ENCODE assay signal across 15 cellular contexts in the genomic region with DNA sequence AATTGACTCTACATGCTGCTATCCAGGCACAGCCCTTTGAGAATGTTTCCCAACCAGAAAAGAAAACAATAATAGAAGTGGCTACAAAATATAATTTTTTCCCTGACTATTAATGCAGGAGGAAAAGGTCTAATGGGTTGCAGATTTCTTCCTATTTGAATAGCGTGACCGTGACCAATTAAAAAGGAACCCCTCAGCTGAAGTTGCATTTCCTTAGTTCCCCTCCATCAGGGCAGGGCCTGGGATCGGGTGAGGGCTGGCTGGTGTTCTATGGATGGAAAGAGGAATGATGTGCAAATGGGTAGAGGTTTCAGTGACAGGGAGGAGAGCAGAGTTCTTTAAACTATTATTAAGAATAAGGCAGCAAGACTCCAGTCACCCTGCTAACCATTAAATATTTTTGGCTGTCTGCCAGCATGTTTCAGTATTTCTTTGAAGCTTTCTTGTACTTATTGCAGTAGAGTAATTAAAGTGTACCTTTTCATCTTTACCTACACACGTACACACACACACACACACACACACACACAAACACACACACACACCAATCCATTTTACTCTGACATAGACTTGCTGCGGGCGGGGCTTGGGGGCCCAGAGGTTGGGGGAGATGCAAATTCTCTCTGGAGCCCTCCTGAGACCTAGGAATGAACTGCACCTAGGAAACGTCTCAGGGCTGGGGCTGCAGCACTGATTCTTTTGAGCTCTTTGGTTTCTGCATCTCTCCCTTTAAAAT.
DNase-seq lines count a peak whose midpoint lies in the region; ATAC-seq, FAIRE-seq and TF ChIP-seq lines count a peak whose summit lies in the region.
"Had no signal": no experiment of that assay in that cellular context is flagged by ENCODE, and none has a peak within 500 bp of the region (broad histone marks: within the 10 kb centered on the region; RNA-seq: fewer than 3 reads in every experiment).

No MANE protein-coding gene starts in this region.

- H3K27me3 ChIP-seq in K562 (ENCODE audit: control insufficient read depth in 2 of 2, insufficient read depth in 2 of 2, low read length in 2 of 2): no peaks in the 10 kb centered on the region
- H3K27me3 ChIP-seq: SJSA1 had no signal

- CTCF ChIA-PET in K562 (lab: Yijun Ruan, JAX; ENCODE audit: low intra/inter-chr PET ratio): no interaction called here

- no peak for TF ChIP-seq CTCF in K562 (IDR thresholded peaks at IDR 0.05 in 2 of 3, conservative IDR thresholded peaks at IDR 0.05 in 1 of 3; ENCODE audit: insufficient read depth in 2 of 3, low read depth in 1 of 3, low read length in 3 of 3)

- POLR2A ChIA-PET in K562 (lab: Yijun Ruan, JAX): no interaction called here

- BruUV-seq in K562 (replicated peaks; lab: Mats Ljungman, UMichigan): no TSS peak

- in situ Hi-C loops in K562 (cut with MboI): no loop called here

- ATAC-seq in K562 (no peak), GM18870 (IDR thresholded peaks at IDR 0.05; ENCODE audit: unreplicated experiment) (no peak)

- peaks cover 2% of the 10 kb centered on the region; the same call in 1 of the 2 replicates for H3K9me3 ChIP-seq in K562 (replicated peaks; ENCODE audit: control insufficient read depth, insufficient read depth, low read depth, low read length)
- H3K9me3 ChIP-seq: SJSA1 had no signal

- TF ChIP-seq RAD21 in K562 (CRISPR knock-in tag; conservative IDR thresholded peaks at IDR 0.05 in 1 of 2, IDR thresholded peaks at IDR 0.05 in 1 of 2): no peak

- H3K27ac ChIP-seq in K562 (ENCODE audit: extremely low read depth, low read depth, low read length): no peak overlapping the region
- H3K27ac ChIP-seq: SJSA1 had no signal

- H3K4me2 ChIP-seq in K562 (ENCODE audit: insufficient read depth, low read length): no peak overlapping the region

- no peaks in the 10 kb centered on the region for H3K9me1 ChIP-seq in K562 (ENCODE audit: control insufficient read depth, insufficient read depth, low read length)

- H3K79me2 ChIP-seq in K562 (ENCODE audit: control insufficient read depth, insufficient read depth, low read length): no peaks in the 10 kb centered on the region

- intact Hi-C loops in K562 (cut with micrococcal nuclease): no loop called here

- H3K4me1 ChIP-seq in K562 (replicated peaks in 1 of 2; ENCODE audit: control insufficient read depth in 2 of 2, insufficient read depth in 2 of 2, low read length in 2 of 2): no peaks in the 10 kb centered on the region
- H3K4me1 ChIP-seq: SJSA1 had no signal

- H3K9ac ChIP-seq in K562 (ENCODE audit: insufficient read depth in 1 of 2, low read depth in 2 of 2, low read length in 2 of 2): no peak overlapping the region

- H3K4me3 ChIP-seq in K562: no peak overlapping the region
- H3K4me3 ChIP-seq: SJSA1 had no signal

- TF ChIP-seq EP300 in K562 (IDR thresholded peaks at IDR 0.05; ENCODE audit: low read length): no peak

- no peak overlapping the region for H2AFZ ChIP-seq in K562 (ENCODE audit: low read depth, low read length)

- FAIRE-seq in K562 (lab: Jason Lieb, UNC): no peak
- FAIRE-seq: islet of Langerhans had no signal

- H4K20me1 ChIP-seq in K562 (replicated peaks; ENCODE audit: control insufficient read depth, insufficient read depth, low read length): no peaks in the 10 kb centered on the region

- 2% methylated on average over 7 of the region's 7 CpGs for WGBS in K562 (ENCODE audit: insufficient coverage, low coverage, missing lambda C conversion rate)

- H3K36me3 ChIP-seq in K562 (ENCODE audit: control insufficient read depth, insufficient read depth, low read length): no peaks in the 10 kb centered on the region
- H3K36me3 ChIP-seq: SJSA1 had no signal

- peak; percentile 19 for DNase-seq in H4 (ENCODE audit: low spot score)
- peak; percentile 36 for DNase-seq in NAMALWA (ENCODE audit: low spot score)
- DNase-seq in K562 (ENCODE audit: extremely low read depth in 1 of 4, low spot score in 3 of 4): peak in 1 of 4 experiments; percentile 2
- DNase-seq in myocyte (ENCODE audit: low read depth): peak; percentile 3
- DNase-seq in GOT3 (lab: John Stamatoyannopoulos, UW): no peak
- DNase-seq in NK-92 (lab: John Stamatoyannopoulos, UW; ENCODE audit: unreplicated experiment): no peak
- DNase-seq: activated CD4-positive, alpha-beta T cell treated with anti-CD3 and anti-CD28 coated beads for 4 hours; activated gamma-delta T cell treated with Interleukin-2 at 50 U/mL for 16 hours; Calu3; caudate nucleus; erythroblast; NCI-H1694 treated with DMSO at 0.1 percent for 48 hours had no signal

- TF ChIP-seq POLR2A in K562 (conservative IDR thresholded peaks at IDR 0.05): no peak

TF ChIP-seq in K562, 482 proteins besides CTCF, POLR2A, EP300 and RAD21 (continues in another document):
- TF ChIP-seq, protein P1, sequence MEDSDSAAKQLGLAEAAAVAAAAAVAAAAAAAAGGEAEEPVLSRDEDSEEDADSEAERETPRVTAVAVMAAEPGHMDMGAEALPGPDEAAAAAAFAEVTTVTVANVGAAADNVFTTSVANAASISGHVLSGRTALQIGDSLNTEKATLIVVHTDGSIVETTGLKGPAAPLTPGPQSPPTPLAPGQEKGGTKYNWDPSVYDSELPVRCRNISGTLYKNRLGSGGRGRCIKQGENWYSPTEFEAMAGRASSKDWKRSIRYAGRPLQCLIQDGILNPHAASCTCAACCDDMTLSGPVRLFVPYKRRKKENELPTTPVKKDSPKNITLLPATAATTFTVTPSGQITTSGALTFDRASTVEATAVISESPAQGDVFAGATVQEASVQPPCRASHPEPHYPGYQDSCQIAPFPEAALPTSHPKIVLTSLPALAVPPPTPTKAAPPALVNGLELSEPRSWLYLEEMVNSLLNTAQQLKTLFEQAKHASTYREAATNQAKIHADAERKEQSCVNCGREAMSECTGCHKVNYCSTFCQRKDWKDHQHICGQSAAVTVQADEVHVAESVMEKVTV (CRISPR knock-in tag; IDR thresholded peaks at IDR 0.05): no peak
- TF ChIP-seq, protein P2, sequence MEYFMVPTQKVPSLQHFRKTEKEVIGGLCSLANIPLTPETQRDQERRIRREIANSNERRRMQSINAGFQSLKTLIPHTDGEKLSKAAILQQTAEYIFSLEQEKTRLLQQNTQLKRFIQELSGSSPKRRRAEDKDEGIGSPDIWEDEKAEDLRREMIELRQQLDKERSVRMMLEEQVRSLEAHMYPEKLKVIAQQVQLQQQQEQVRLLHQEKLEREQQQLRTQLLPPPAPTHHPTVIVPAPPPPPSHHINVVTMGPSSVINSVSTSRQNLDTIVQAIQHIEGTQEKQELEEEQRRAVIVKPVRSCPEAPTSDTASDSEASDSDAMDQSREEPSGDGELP (CRISPR knock-in tag; IDR thresholded peaks at IDR 0.05; ENCODE audit: borderline replicate concordance): no peak
- TF ChIP-seq STAT5B (CRISPR knock-in tag; IDR thresholded peaks at IDR 0.05) (no peak), RUNX1 (IDR thresholded peaks at IDR 0.05; ENCODE audit: low read depth) (no peak), PHF20 (IDR thresholded peaks at IDR 0.05; ENCODE audit: partially characterized antibody) (no peak), SMARCA5 (IDR thresholded peaks at IDR 0.05) (no peak), STAG1 (CRISPR knock-in tag; IDR thresholded peaks at IDR 0.05; ENCODE audit: borderline replicate concordance) (no peak), MCM3 (IDR thresholded peaks at IDR 0.05) (no peak), NFIX (CRISPR knock-in tag; IDR thresholded peaks at IDR 0.05; ENCODE audit: low read depth) (0 out of 2 replicates have a peak, but pooled peaks have one; percentile 8), NFIC (IDR thresholded peaks at IDR 0.05) (peak; percentile 84), MYNN (IDR thresholded peaks at IDR 0.05) (no peak), MYNN (CRISPR knock-in tag; IDR thresholded peaks at IDR 0.05) (no peak), MTA3 (IDR thresholded peaks at IDR 0.05; ENCODE audit: borderline replicate concordance) (no peak), MTF1 (CRISPR knock-in tag; IDR thresholded peaks at IDR 0.05; ENCODE audit: borderline replicate concordance) (no peak), MAFK (IDR thresholded peaks at IDR 0.05; ENCODE audit: low read length) (no peak)
- TF ChIP-seq, protein P3, sequence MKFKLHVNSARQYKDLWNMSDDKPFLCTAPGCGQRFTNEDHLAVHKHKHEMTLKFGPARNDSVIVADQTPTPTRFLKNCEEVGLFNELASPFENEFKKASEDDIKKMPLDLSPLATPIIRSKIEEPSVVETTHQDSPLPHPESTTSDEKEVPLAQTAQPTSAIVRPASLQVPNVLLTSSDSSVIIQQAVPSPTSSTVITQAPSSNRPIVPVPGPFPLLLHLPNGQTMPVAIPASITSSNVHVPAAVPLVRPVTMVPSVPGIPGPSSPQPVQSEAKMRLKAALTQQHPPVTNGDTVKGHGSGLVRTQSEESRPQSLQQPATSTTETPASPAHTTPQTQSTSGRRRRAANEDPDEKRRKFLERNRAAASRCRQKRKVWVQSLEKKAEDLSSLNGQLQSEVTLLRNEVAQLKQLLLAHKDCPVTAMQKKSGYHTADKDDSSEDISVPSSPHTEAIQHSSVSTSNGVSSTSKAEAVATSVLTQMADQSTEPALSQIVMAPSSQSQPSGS (CRISPR knock-in tag; IDR thresholded peaks at IDR 0.05): no peak
- TF ChIP-seq, protein P4, sequence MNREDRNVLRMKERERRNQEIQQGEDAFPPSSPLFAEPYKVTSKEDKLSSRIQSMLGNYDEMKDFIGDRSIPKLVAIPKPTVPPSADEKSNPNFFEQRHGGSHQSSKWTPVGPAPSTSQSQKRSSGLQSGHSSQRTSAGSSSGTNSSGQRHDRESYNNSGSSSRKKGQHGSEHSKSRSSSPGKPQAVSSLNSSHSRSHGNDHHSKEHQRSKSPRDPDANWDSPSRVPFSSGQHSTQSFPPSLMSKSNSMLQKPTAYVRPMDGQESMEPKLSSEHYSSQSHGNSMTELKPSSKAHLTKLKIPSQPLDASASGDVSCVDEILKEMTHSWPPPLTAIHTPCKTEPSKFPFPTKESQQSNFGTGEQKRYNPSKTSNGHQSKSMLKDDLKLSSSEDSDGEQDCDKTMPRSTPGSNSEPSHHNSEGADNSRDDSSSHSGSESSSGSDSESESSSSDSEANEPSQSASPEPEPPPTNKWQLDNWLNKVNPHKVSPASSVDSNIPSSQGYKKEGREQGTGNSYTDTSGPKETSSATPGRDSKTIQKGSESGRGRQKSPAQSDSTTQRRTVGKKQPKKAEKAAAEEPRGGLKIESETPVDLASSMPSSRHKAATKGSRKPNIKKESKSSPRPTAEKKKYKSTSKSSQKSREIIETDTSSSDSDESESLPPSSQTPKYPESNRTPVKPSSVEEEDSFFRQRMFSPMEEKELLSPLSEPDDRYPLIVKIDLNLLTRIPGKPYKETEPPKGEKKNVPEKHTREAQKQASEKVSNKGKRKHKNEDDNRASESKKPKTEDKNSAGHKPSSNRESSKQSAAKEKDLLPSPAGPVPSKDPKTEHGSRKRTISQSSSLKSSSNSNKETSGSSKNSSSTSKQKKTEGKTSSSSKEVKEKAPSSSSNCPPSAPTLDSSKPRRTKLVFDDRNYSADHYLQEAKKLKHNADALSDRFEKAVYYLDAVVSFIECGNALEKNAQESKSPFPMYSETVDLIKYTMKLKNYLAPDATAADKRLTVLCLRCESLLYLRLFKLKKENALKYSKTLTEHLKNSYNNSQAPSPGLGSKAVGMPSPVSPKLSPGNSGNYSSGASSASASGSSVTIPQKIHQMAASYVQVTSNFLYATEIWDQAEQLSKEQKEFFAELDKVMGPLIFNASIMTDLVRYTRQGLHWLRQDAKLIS (CRISPR knock-in tag; IDR thresholded peaks at IDR 0.05): no peak

Comparison
In these comparisons a context has a peak if more than half of its experiments do, and no peak if none do; other contexts are left out.
1. DNase-seq: peak in H4 (single experiment), NAMALWA (single experiment) and myocyte (single experiment); none in GOT3 (single experiment) and NK-92 (single experiment).